ENCODE assay signal across 24 cellular contexts in the genomic region with DNA sequence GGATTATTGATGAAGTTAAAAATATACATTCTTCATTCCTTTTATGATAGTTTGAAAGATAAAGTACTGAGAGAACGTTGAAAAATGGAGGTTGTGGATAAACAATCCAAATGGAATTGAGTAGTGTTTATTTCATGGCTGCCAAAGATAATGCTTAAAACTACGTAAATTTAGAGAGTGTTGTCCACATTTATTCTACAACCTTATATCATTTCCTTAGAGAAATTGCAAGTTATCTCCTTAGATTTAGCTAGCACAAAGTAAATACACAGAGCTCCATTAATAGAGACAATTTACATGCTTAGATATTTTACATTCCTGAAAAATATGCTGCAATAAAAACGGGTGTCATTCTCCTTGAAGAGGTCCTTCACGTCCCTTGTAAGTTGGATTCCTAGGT.
A peak's percentile ranks its signal among the peaks of the same experiment; 100 is the strongest.
DNase-seq lines count a peak whose midpoint lies in the region; ATAC-seq and TF ChIP-seq lines count a peak whose summit lies in the region.
"Had no signal": no experiment of that assay in that cellular context is flagged by ENCODE, and none has a peak within 500 bp of the region (broad histone marks: within the 10 kb centered on the region; RNA-seq: fewer than 3 reads in every experiment).

No MANE protein-coding gene starts in this region.

- no peaks in the 10 kb centered on the region for H3K27me3 ChIP-seq in AG04450 (ENCODE audit: control insufficient read depth, insufficient read depth, low read length)
- H3K27me3 ChIP-seq: BE2C, BLaER1 had no signal

- POLR2A ChIA-PET in AG04450 (lab: Yijun Ruan, JAX): interaction anchor here (0.7 kb wide), 1 partner anchor 219 kb away, joined by 3 read pairs; no protein-coding TSS in a partner anchor

- DNase-seq in AG04450 (ENCODE audit: low read depth, low spot score): peak; percentile 11
- DNase-seq in endothelial cell (ENCODE audit: low spot score): no peak
- no peak for DNase-seq in occipital lobe (lab: John Stamatoyannopoulos, UW)
- DNase-seq in Ammon's horn (ENCODE audit: low spot score): no peak
- DNase-seq: ACHN; AML-193; BE2C; C1 segment of cervical spinal cord; CD4-positive, alpha-beta memory T cell; CD4-positive, CD25-positive, alpha-beta regulatory T cell; CD8-positive, alpha-beta memory T cell; COR-L47; DMS 273 treated with DMSO at 0.1 percent for 48 hours; DMS153; DMS53; DMS79; DND-41; EL; GDM1 had no signal

- H3K36me3 Mint-ChIP-seq in endothelial cell (ENCODE audit: low read depth, unreplicated experiment): peaks cover 41% of the 10 kb centered on the region
- H3K36me3 Mint-ChIP-seq: CD14-positive monocyte; CD4-positive, CD25-positive, alpha-beta regulatory T cell had no signal

- H3K27me3 Mint-ChIP-seq in endothelial cell (ENCODE audit: unreplicated experiment): no peaks in the 10 kb centered on the region
- H3K27me3 Mint-ChIP-seq: CD4-positive, alpha-beta memory T cell; CD4-positive, CD25-positive, alpha-beta regulatory T cell; CD8-positive, alpha-beta memory T cell had no signal

- CTCF ChIA-PET in AG04450 (lab: Charles Lee): interaction anchor here (0.9 to 1.3 kb wide), 2 partner anchors 14 to 85 kb away, joined by 3 to 5 read pairs; no protein-coding TSS in a partner anchor

- peaks cover 19% of the 10 kb centered on the region for H3K4me1 Mint-ChIP-seq in endothelial cell (ENCODE audit: unreplicated experiment)
- H3K4me1 Mint-ChIP-seq: CD14-positive monocyte; CD4-positive, alpha-beta memory T cell; CD4-positive, CD25-positive, alpha-beta regulatory T cell; CD8-positive, alpha-beta memory T cell had no signal

- H3K27ac Mint-ChIP-seq in endothelial cell (ENCODE audit: unreplicated experiment): peak overlapping the region; percentile 43
- H3K27ac Mint-ChIP-seq: CD14-positive monocyte; CD4-positive, alpha-beta memory T cell; CD4-positive, CD25-positive, alpha-beta regulatory T cell; CD8-positive, alpha-beta memory T cell had no signal

- H3K9me3 ChIP-seq in AG04450 (ENCODE audit: control insufficient read depth, insufficient read depth, low read length): peaks cover 13% of the 10 kb centered on the region
- H3K9me3 ChIP-seq: BE2C had no signal

- ATAC-seq in GM21737 (IDR thresholded peaks at IDR 0.05; ENCODE audit: unreplicated experiment): no peak
- ATAC-seq: A549, GM12878 had no signal

- no peak overlapping the region for H3K4me3 ChIP-seq in AG04450 (ENCODE audit: low read depth, low read length)
- H3K4me3 ChIP-seq: A549, BLaER1, GM12878 had no signal

- TF ChIP-seq CTCF in AG04450 (IDR thresholded peaks at IDR 0.05; ENCODE audit: low read depth, low read length): no peak
- TF ChIP-seq CTCF in endothelial cell (IDR thresholded peaks at IDR 0.05; ENCODE audit: unreplicated experiment): no peak

- no peak overlapping the region for H3K27ac ChIP-seq in AG04450 (ENCODE audit: low read depth, low read length)
- H3K27ac ChIP-seq: A549, BLaER1 had no signal

- no peak overlapping the region for H3K4me3 Mint-ChIP-seq in endothelial cell (ENCODE audit: unreplicated experiment)
- H3K4me3 Mint-ChIP-seq: CD14-positive monocyte; CD4-positive, alpha-beta memory T cell; CD4-positive, CD25-positive, alpha-beta regulatory T cell; CD8-positive, alpha-beta memory T cell had no signal

- peaks cover 11% of the 10 kb centered on the region for H3K9me3 Mint-ChIP-seq in endothelial cell (ENCODE audit: unreplicated experiment)
